In the genomic region with DNA sequence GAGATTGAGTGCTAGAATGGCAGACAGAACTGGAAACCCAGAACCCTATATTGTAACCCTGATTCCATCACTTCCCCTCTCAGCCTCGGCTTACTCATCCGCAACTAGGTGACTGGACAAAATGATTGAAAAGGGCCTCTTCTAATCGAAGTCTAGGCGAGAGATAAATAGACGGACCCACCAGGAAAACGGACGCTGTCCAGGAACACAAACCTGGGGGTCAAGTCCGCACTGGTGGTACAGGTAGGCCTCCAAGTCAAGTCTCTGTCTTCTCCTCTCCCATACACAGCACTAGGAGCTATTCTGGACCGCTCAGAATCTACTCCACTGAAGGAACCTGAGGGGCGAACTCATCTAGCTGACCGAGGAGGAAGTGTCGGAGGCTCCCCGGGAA, we compare ENCODE assay signal across 8 cellular contexts.
DNase-seq lines count a peak whose midpoint lies in the region; ATAC-seq and TF ChIP-seq lines count a peak whose summit lies in the region.

No MANE protein-coding gene starts in this region.

- peak overlapping the region; percentile 63 for H3K4me3 ChIP-seq in RWPE2 (ENCODE audit: severe bottlenecking)
- peak overlapping the region; percentile 87 for H3K4me3 ChIP-seq in effector memory CD4-positive, alpha-beta T cell (ENCODE audit: insufficient read depth, low read depth, low read length, poor library complexity, severe bottlenecking)

- TF ChIP-seq CTCF in RWPE2 (IDR thresholded peaks at IDR 0.05; ENCODE audit: poor library complexity, severe bottlenecking) = no peak
- TF ChIP-seq CTCF in nephron (IDR thresholded peaks at IDR 0.05; ENCODE audit: unreplicated experiment in 3 of 3) = no peak

- H3K27ac ChIP-seq in RWPE2 (ENCODE audit: poor library complexity, severe bottlenecking) = peak overlapping the region; percentile 75
- H3K27ac ChIP-seq in effector memory CD4-positive, alpha-beta T cell (ENCODE audit: insufficient read depth, low read length, poor library complexity, severe bottlenecking) = peak overlapping the region; percentile 92

- peak overlapping the region; percentile 96 to 98 (median 97) for H3K27ac Mint-ChIP-seq in nephron

- peaks cover 26% of the 10 kb centered on the region for H3K4me1 Mint-ChIP-seq in nephron

- ATAC-seq in HG03045 (IDR thresholded peaks at IDR 0.05; ENCODE audit: unreplicated experiment) (peak; percentile 10), RWPE2 (ENCODE audit: low read depth) (peak; percentile 47)

- DNase-seq in stimulated activated CD4-positive, alpha-beta T cell treated with anti-CD3 and anti-CD28 coated beads, Interleukin-1b, Interleukin-23, amount 100 ng/mL, for 24 hours (ENCODE audit: low read depth in 4 of 4, low spot score in 1 of 4) = peak in 3 of 4 experiments; percentile 7 to 13 (median 10)
- DNase-seq in stimulated activated CD4-positive, alpha-beta T cell treated with anti-CD3 and anti-CD28 coated beads, Interleukin-2, amount 100 ng/mL, for 48 hours = no peak
- DNase-seq in RWPE2 (ENCODE audit: low spot score) (no peak), T-helper 9 cell (no peak)
- DNase-seq in effector memory CD4-positive, alpha-beta T cell = no peak
- no peak for DNase-seq in activated CD8-positive, alpha-beta memory T cell treated with anti-CD3 and anti-CD28 coated beads, Interleukin-2, amount 50 U/mL, for 4 hours

- H3K9me3 ChIP-seq in RWPE2 (ENCODE audit: severe bottlenecking) = no peaks in the 10 kb centered on the region
- no peaks in the 10 kb centered on the region for H3K9me3 ChIP-seq in effector memory CD4-positive, alpha-beta T cell (ENCODE audit: control insufficient read depth, low read length)

- H3K4me1 ChIP-seq in RWPE2 (ENCODE audit: insufficient read depth, poor library complexity, severe bottlenecking) = peaks cover 5% of the 10 kb centered on the region
- H3K4me1 ChIP-seq in effector memory CD4-positive, alpha-beta T cell (ENCODE audit: control insufficient read depth, insufficient read depth, low read length, poor library complexity, severe bottlenecking) = peaks cover 16% of the 10 kb centered on the region

- H3K36me3 ChIP-seq in RWPE2 (ENCODE audit: low read depth) = peaks cover 44% of the 10 kb centered on the region
- peaks cover 14% of the 10 kb centered on the region for H3K36me3 ChIP-seq in effector memory CD4-positive, alpha-beta T cell (ENCODE audit: control insufficient read depth, insufficient read depth, low read length)

- H3K27me3 ChIP-seq in RWPE2 (ENCODE audit: insufficient read depth, poor library complexity, severe bottlenecking) = no peaks in the 10 kb centered on the region
- H3K27me3 ChIP-seq in effector memory CD4-positive, alpha-beta T cell (replicated peaks; ENCODE audit: control insufficient read depth, insufficient read depth, low read length, poor library complexity, severe bottlenecking) = no peaks in the 10 kb centered on the region

- H3K9me3 Mint-ChIP-seq in nephron = no peaks in the 10 kb centered on the region

- H3K4me3 Mint-ChIP-seq in nephron = peak overlapping the region; percentile 93 to 96 (median 96)

- H3K27me3 Mint-ChIP-seq in nephron (ENCODE audit: low read depth) = no peaks in the 10 kb centered on the region

- peaks cover 28% of the 10 kb centered on the region for H3K36me3 Mint-ChIP-seq in nephron (ENCODE audit: low read depth)

Comparison
In these comparisons a context has a peak if more than half of its experiments do, and no peak if none do; other contexts are left out.
1. DNase-seq: peak in stimulated activated CD4-positive, alpha-beta T cell treated with anti-CD3 and anti-CD28 coated beads, Interleukin-1b, Interleukin-23, amount 100 ng/mL, for 24 hours (3 of 4); none in stimulated activated CD4-positive, alpha-beta T cell treated with anti-CD3 and anti-CD28 coated beads, Interleukin-2, amount 100 ng/mL, for 48 hours (0 of 2), RWPE2 (single experiment), effector memory CD4-positive, alpha-beta T cell (0 of 3), T-helper 9 cell (single experiment) and activated CD8-positive, alpha-beta memory T cell treated with anti-CD3 and anti-CD28 coated beads, Interleukin-2, amount 50 U/mL, for 4 hours (single experiment).